ENCODE assay signal across 28 cellular contexts in the genomic region with DNA sequence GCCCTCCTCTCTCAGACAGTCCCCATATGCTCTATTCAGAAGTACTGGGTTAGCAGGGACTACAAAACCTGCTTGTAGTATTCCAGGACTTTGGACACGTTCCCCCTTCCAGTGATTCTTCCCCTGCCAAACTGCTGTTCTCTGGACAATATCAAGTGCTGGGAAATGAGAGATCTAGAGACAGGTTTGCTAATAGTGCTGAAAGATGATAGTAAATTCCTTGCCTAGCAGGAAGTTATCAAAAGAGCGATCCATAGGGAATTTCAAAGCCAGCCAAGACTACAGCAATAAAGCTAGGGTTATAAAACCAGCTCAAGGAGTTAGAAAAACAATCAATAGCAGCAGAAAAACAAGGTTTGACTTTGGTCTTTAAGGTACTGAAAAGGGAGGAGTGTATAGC. TPM values are rescaled to one million over a fixed set of nuclear protein-coding genes. Genes with fewer than 3 reads are reported as not detected.
DNase-seq lines count a peak whose midpoint lies in the region; ATAC-seq and TF ChIP-seq lines count a peak whose summit lies in the region.
"Had no signal": no experiment of that assay in that cellular context is flagged by ENCODE, and none has a peak within 500 bp of the region (broad histone marks: within the 10 kb centered on the region; RNA-seq: fewer than 3 reads in every experiment).

No MANE protein-coding gene starts in this region.

- H3K9me3 ChIP-seq in HEK293 (ENCODE audit: control insufficient read depth, insufficient read depth, low read depth, low read length) (no peaks in the 10 kb centered on the region), mesenchymal stem cell (ENCODE audit: control insufficient read depth, low read length) (no peaks in the 10 kb centered on the region), smooth muscle cell (replicated peaks; ENCODE audit: low read depth) (no peaks in the 10 kb centered on the region)
- H3K9me3 ChIP-seq: neutrophil, Peyer's patch, tibial nerve had no signal

- H3K23ac ChIP-seq in mesenchymal stem cell (ENCODE audit: low read length in 2 of 2) = no peak overlapping the region

- no peak overlapping the region for H2BK5ac ChIP-seq in mesenchymal stem cell (ENCODE audit: low read depth, low read length, poor library complexity, severe bottlenecking)

- peak overlapping the region in 2 of 5 experiments; percentile 5 to 13 for H3K4me3 Mint-ChIP-seq in brain
- H3K4me3 Mint-ChIP-seq: activated CD4-positive, alpha-beta memory T cell treated with anti-CD3 and anti-CD28 coated beads for 36 hours; CD4-positive, alpha-beta memory T cell; stimulated activated memory B cell treated with anti-CD40 and anti-IgM and Interleukin-4, amounts not matched to agents 10 μg/mL and 1 μg/mL and 100 μg/mL, for 72 hours had no signal

- peaks cover 18% of the 10 kb centered on the region for H3K4me1 Mint-ChIP-seq in brain

- H3K9ac ChIP-seq in mesenchymal stem cell (ENCODE audit: low read length) (peak overlapping the region; percentile 13), smooth muscle cell (ENCODE audit: low read depth) (no peak overlapping the region)

- peaks cover 1 to 8% of the 10 kb centered on the region in 2 experiments for H3K27me3 ChIP-seq in mesenchymal stem cell (ENCODE audit: control insufficient read depth in 1 of 2, insufficient read depth in 1 of 2, low read length in 2 of 2)
- H3K27me3 ChIP-seq in smooth muscle cell (ENCODE audit: low read depth) = no peaks in the 10 kb centered on the region
- H3K27me3 ChIP-seq: neutrophil, Peyer's patch had no signal

- no peak overlapping the region for H4K91ac ChIP-seq in mesenchymal stem cell (ENCODE audit: low read length)

- no peak overlapping the region for H3K14ac ChIP-seq in mesenchymal stem cell (ENCODE audit: low read length in 2 of 2)

- H3K4me1 ChIP-seq in HEK293 (ENCODE audit: control insufficient read depth, insufficient read depth, low read length) (peaks cover 16% of the 10 kb centered on the region), mesenchymal stem cell (ENCODE audit: control insufficient read depth, insufficient read depth, low read depth, low read length) (peaks cover 4% of the 10 kb centered on the region), smooth muscle cell (ENCODE audit: low read depth) (peaks cover 18% of the 10 kb centered on the region)

- H3K4me3 ChIP-seq in HEK293 (ENCODE audit: low read depth, low read length) = no peak overlapping the region
- no peak overlapping the region for H3K4me3 ChIP-seq in mesenchymal stem cell (ENCODE audit: insufficient read depth in 1 of 2, low read depth in 1 of 2, low read length in 2 of 2)
- H3K4me3 ChIP-seq in smooth muscle cell = no peak overlapping the region
- H3K4me3 ChIP-seq: Peyer's patch, tibial nerve had no signal

- H2BK12ac ChIP-seq in mesenchymal stem cell (ENCODE audit: low read length in 2 of 2) = no peak overlapping the region

- CTCF ChIA-PET in HEK293 (lab: Yijun Ruan, JAX) = interaction anchor here (1.1 to 2.7 kb wide), 3 partner anchors 14 to 47 kb away, joined by 4 to 18 read pairs (median 12); no protein-coding TSS in a partner anchor

- no peak overlapping the region for H2BK15ac ChIP-seq in mesenchymal stem cell (ENCODE audit: low read depth, poor library complexity, severe bottlenecking)

- H3K79me1 ChIP-seq in mesenchymal stem cell (replicated peaks; ENCODE audit: low read length, poor library complexity, severe bottlenecking) = no peaks in the 10 kb centered on the region

- no peak for ATAC-seq in HG03175 (IDR thresholded peaks at IDR 0.05; ENCODE audit: unreplicated experiment)
- ATAC-seq: stimulated activated memory B cell treated with anti-CD40 and anti-IgM and Interleukin-4, amounts not matched to agents 10 μg/mL and 1 μg/mL and 100 μg/mL, for 72 hours had no signal

- peaks cover 7% of the 10 kb centered on the region for H3F3A ChIP-seq in smooth muscle cell (ENCODE audit: low read depth)

- H3K4ac ChIP-seq in mesenchymal stem cell (ENCODE audit: low read depth in 1 of 2, low read length in 2 of 2) = no peak overlapping the region

- POLR2A ChIA-PET in HEK293 (lab: Yijun Ruan, JAX) = no interaction called here

- H2AK5ac ChIP-seq in mesenchymal stem cell (ENCODE audit: low read length, severe bottlenecking) = no peak overlapping the region

- DNase-seq in mesenchymal stem cell (no peak), smooth muscle cell (lab: John Stamatoyannopoulos, UW; ENCODE audit: unreplicated experiment) (no peak), cortex of kidney (lab: John Stamatoyannopoulos, UW) (no peak), activated gamma-delta T cell (lab: John Stamatoyannopoulos, UW) (no peak), NOMO-1 treated with DMSO at 0.1 percent for 48 hours (lab: John Stamatoyannopoulos, UW; ENCODE audit: unreplicated experiment) (no peak)
- DNase-seq: activated CD4-positive, alpha-beta memory T cell treated with anti-CD3 and anti-CD28 coated beads for 36 hours; activated CD4-positive, CD25-positive, alpha-beta regulatory T cell; activated T-cell treated with anti-CD3 and anti-CD28 coated beads for 4 hours; amygdala; CD4-positive, alpha-beta memory T cell; central memory CD4-positive, alpha-beta T cell; DMS53; H7; KG1; midbrain; NCI-H1048; NCI-H2029; NCI-H446; NK-92 treated with Interleukin-12 subunit alpha and Interleukin-12 subunit beta, amount 100 ng/mL, for 24 hours; Peyer's patch; retina had no signal

- H2BK120ac ChIP-seq in mesenchymal stem cell (ENCODE audit: low read depth, low read length) = no peak overlapping the region

- no peaks in the 10 kb centered on the region for H3K79me2 ChIP-seq in smooth muscle cell (ENCODE audit: low read depth)

- peaks cover 5% of the 10 kb centered on the region for H3K36me3 Mint-ChIP-seq in brain
- H3K36me3 Mint-ChIP-seq: activated CD4-positive, alpha-beta memory T cell treated with anti-CD3 and anti-CD28 coated beads for 36 hours; CD4-positive, alpha-beta memory T cell; stimulated activated memory B cell treated with anti-CD40 and anti-IgM and Interleukin-4, amounts not matched to agents 10 μg/mL and 1 μg/mL and 100 μg/mL, for 72 hours had no signal

- H3K4me2 ChIP-seq in mesenchymal stem cell (ENCODE audit: low read length, poor library complexity, severe bottlenecking) = no peak overlapping the region
- H3K4me2 ChIP-seq in smooth muscle cell = peak overlapping the region; percentile 5

- H2AFZ ChIP-seq in mesenchymal stem cell (ENCODE audit: low read depth, low read length) (no peak overlapping the region), smooth muscle cell (ENCODE audit: low read depth) (no peak overlapping the region)

- H3K36me3 ChIP-seq in HEK293 (ENCODE audit: control insufficient read depth in 2 of 2, insufficient read depth in 1 of 2, low read length in 2 of 2) (peaks cover 0 to 9% of the 10 kb centered on the region in 2 experiments; a peak in 1 of 3 replicates), mesenchymal stem cell (ENCODE audit: control insufficient read depth in 1 of 2, insufficient read depth in 2 of 2, low read depth in 1 of 2, low read length in 2 of 2) (peaks cover 0 to 18% of the 10 kb centered on the region in 2 experiments), smooth muscle cell (ENCODE audit: low read depth) (no peaks in the 10 kb centered on the region)
- H3K36me3 ChIP-seq: neutrophil, Peyer's patch, tibial nerve had no signal

- whole genome bisulfite sequencing in mesenchymal stem cell = no CpG with 5 or more reads among the region's 2 CpGs
- 35% methylated on average over 2 of the region's 2 CpGs for WGBS in smooth muscle cell (ENCODE audit: low lambda C conversion rate)

- peak overlapping the region in 3 of 5 experiments; percentile 29 to 85 (median 38) for H3K27ac Mint-ChIP-seq in brain
- H3K27ac Mint-ChIP-seq: activated CD4-positive, alpha-beta memory T cell treated with anti-CD3 and anti-CD28 coated beads for 36 hours; CD4-positive, alpha-beta memory T cell; stimulated activated memory B cell treated with anti-CD40 and anti-IgM and Interleukin-4, amounts not matched to agents 10 μg/mL and 1 μg/mL and 100 μg/mL, for 72 hours had no signal

- H3K27me3 Mint-ChIP-seq in brain = peaks cover 15% of the 10 kb centered on the region
- H3K27me3 Mint-ChIP-seq: stimulated activated memory B cell treated with anti-CD40 and anti-IgM and Interleukin-4, amounts not matched to agents 10 μg/mL and 1 μg/mL and 100 μg/mL, for 72 hours had no signal

- no peaks in the 10 kb centered on the region for H4K20me1 ChIP-seq in smooth muscle cell (ENCODE audit: low read depth)

- H3K9me3 Mint-ChIP-seq in brain = peaks cover 0 to 2% (median 0%) of the 10 kb centered on the region in 5 experiments
- H3K9me3 Mint-ChIP-seq: activated CD4-positive, alpha-beta memory T cell treated with anti-CD3 and anti-CD28 coated beads for 36 hours; CD4-positive, alpha-beta memory T cell; stimulated activated memory B cell treated with anti-CD40 and anti-IgM and Interleukin-4, amounts not matched to agents 10 μg/mL and 1 μg/mL and 100 μg/mL, for 72 hours had no signal

- no peak overlapping the region for H4K8ac ChIP-seq in mesenchymal stem cell (ENCODE audit: low read length)

- H3K18ac ChIP-seq in mesenchymal stem cell (ENCODE audit: low read depth in 1 of 2, low read length in 2 of 2) = no peak overlapping the region

- TF ChIP-seq CTCF in HEK293 (tag by site-specific recombination; IDR thresholded peaks at IDR 0.05) (no peak), brain (conservative IDR thresholded peaks at IDR 0.05) (no peak), smooth muscle cell (IDR thresholded peaks at IDR 0.05; ENCODE audit: borderline replicate concordance, insufficient read depth, poor library complexity, severe bottlenecking) (no peak)

- H3K27ac ChIP-seq in HEK293 (ENCODE audit: extremely low read depth, low read depth, low read length) (peak overlapping the region; percentile 0; the same call in 1 of the 2 replicates), mesenchymal stem cell (ENCODE audit: low read length, poor library complexity, severe bottlenecking) (no peak overlapping the region), smooth muscle cell (ENCODE audit: low read depth) (no peak overlapping the region)
- H3K27ac ChIP-seq: neutrophil had no signal

TF ChIP-seq in HEK293, 187 proteins besides CTCF, POLR2A, EP300 and RAD21 (continues in another document):
- TF ChIP-seq ZNF423 (tag by site-specific recombination; IDR thresholded peaks at IDR 0.05) = peak; percentile 71
- 0 out of 2 replicates have a peak, but pooled peaks have one; percentile 17 for TF ChIP-seq ZNF843 (tag by site-specific recombination; IDR thresholded peaks at IDR 0.05)
- no peak for TF ChIP-seq ZNF664 (tag by site-specific recombination; IDR thresholded peaks at IDR 0.05)
- peak; percentile 41; the same call in 1 of the 2 replicates for TF ChIP-seq ZXDB (tag by site-specific recombination; IDR thresholded peaks at IDR 0.05)

RNA-seq across cellular contexts. Expression of gene SLC7A8, which starts 15.2 kb away (rescaled TPM):
- polyA plus RNA-seq in brain (ENCODE audit: insufficient read depth, low read depth, low replicate concordance) (7.0 TPM), smooth muscle cell (26.0 and 29.1 TPM in 2 replicates)
- polyA plus RNA-seq in mesenchymal stem cell (2013, experiment 1 of 2) = 3.8 TPM
- 3.5 TPM for polyA plus RNA-seq in mesenchymal stem cell (2013, experiment 2 of 2)
- total RNA-seq in smooth muscle cell = 16.4 and 18.9 TPM in 2 replicates

RNA-seq across cellular contexts. Expression of gene CEBPE, which starts 49.2 kb away (rescaled TPM):
- polyA plus RNA-seq in brain (ENCODE audit: insufficient read depth, low read depth, low replicate concordance) (not detected), smooth muscle cell (not detected in 2 replicates)
- not detected for polyA plus RNA-seq in mesenchymal stem cell (2013, experiment 1 of 2)
- not detected for polyA plus RNA-seq in mesenchymal stem cell (2013, experiment 2 of 2)
- not detected in 2 replicates for total RNA-seq in smooth muscle cell
- total RNA-seq: H7, HT-29, Peyer's patch, tibial nerve had no signal
